In genomic region chr10:87342704-87343258, GRCh38 we compare ENCODE assay signal across 8 cellular contexts. TPM values are rescaled to one million over a fixed set of nuclear protein-coding genes. Genes with fewer than 3 reads are reported as not detected.
DNase-seq lines count a peak whose midpoint lies in the region; ATAC-seq, FAIRE-seq and TF ChIP-seq lines count a peak whose summit lies in the region.
"Not testable (repeated sequence)": the region's sequence is repeated elsewhere in the genome, so short reads cannot be mapped to it uniquely, and the experiment has no call there.

No MANE protein-coding gene starts in this region.

- H3K27ac Mint-ChIP-seq in H9: peak overlapping the region in 2 of 3 experiments; percentile 90; a peak in 2 of 7 replicates
- peak overlapping the region; percentile 85 for H3K27ac Mint-ChIP-seq in stimulated activated naive CD8-positive, alpha-beta T cell treated with anti-CD3 and anti-CD28 coated beads, Interleukin-15, Interleukin-2, amounts not matched to agents 100 ng/mL and 50 ng/mL, for 24 hours

- not testable (repeated sequence) for H3K36me3 ChIP-seq in Loucy (ENCODE audit: insufficient read depth, low read length); neutrophil

- H2BK12ac ChIP-seq in H9 (ENCODE audit: insufficient read length, low read depth, low read length): not testable (repeated sequence)

- H3K4me1 Mint-ChIP-seq in H9: not testable (repeated sequence)
- H3K4me1 Mint-ChIP-seq in stimulated activated naive CD8-positive, alpha-beta T cell treated with anti-CD3 and anti-CD28 coated beads, Interleukin-15, Interleukin-2, amounts not matched to agents 100 ng/mL and 50 ng/mL, for 24 hours (ENCODE audit: low read depth): peaks cover 32% of the 10 kb centered on the region

- not testable (repeated sequence) for H4K8ac ChIP-seq in H9 (replicated peaks; ENCODE audit: insufficient read length, low read depth, low read length)

- H3K4me3 ChIP-seq in Loucy (ENCODE audit: low read length, poor library complexity, severe bottlenecking) (peak overlapping the region; percentile 64), neutrophil (ENCODE audit: low read depth in 1 of 2, low read length in 1 of 2) (peak overlapping the region; percentile 55 to 71)

- H3K79me1 ChIP-seq in H9 (ENCODE audit: insufficient read depth, low read depth, low read length, poor library complexity, severe bottlenecking): not testable (repeated sequence)

- not testable (repeated sequence) for H3K36me3 Mint-ChIP-seq in H9 (ENCODE audit: insufficient read depth in 1 of 3, low read depth in 3 of 3); stimulated activated naive CD8-positive, alpha-beta T cell treated with anti-CD3 and anti-CD28 coated beads, Interleukin-15, Interleukin-2, amounts not matched to agents 100 ng/mL and 50 ng/mL, for 24 hours (ENCODE audit: low read depth)

- not testable (repeated sequence) for H2BK5ac ChIP-seq in H9 (ENCODE audit: insufficient read length, low read length)

- not testable (repeated sequence) for H3K4me1 ChIP-seq in H9 (ENCODE audit: insufficient read depth, low read length); Loucy (ENCODE audit: insufficient read depth, low read length, poor library complexity, severe bottlenecking); neutrophil (ENCODE audit: control insufficient read depth in 1 of 2, insufficient read depth in 1 of 2, low read depth in 1 of 2, low read length in 1 of 2)
- H3K4me1 ChIP-seq in foreskin keratinocyte: peaks cover 17% of the 10 kb centered on the region

- H3F3A ChIP-seq in Loucy (ENCODE audit: low read depth): not testable (repeated sequence)

- not testable (repeated sequence) for H3T11ph ChIP-seq in H9 (ENCODE audit: low read length)

- H3K4ac ChIP-seq in H9 (ENCODE audit: low read depth, low read length): not testable (repeated sequence)

- H4K91ac ChIP-seq in H9 (ENCODE audit: insufficient read length, low read depth, low read length): not testable (repeated sequence)

- not testable (repeated sequence) for H2AK5ac ChIP-seq in H9 (ENCODE audit: insufficient read length, low read length)

- not testable (repeated sequence) for H3K79me2 ChIP-seq in H9 (ENCODE audit: insufficient read depth, low read length)
- H3K79me2 ChIP-seq in Loucy (ENCODE audit: insufficient read depth, low read length): peaks cover 14% of the 10 kb centered on the region; the same call in 1 of the 2 replicates

- peak; percentile 84 for ATAC-seq in foreskin keratinocyte

- not testable (repeated sequence) for H3K23ac ChIP-seq in H9 (ENCODE audit: insufficient read length, low read depth, low read length)

- not testable (repeated sequence) for H4K20me1 ChIP-seq in H9 (ENCODE audit: control insufficient read depth, insufficient read depth, insufficient read length); Loucy (ENCODE audit: insufficient read depth, low read length, poor library complexity, severe bottlenecking)

- H3K18ac ChIP-seq in H9 (ENCODE audit: insufficient read length, low read depth, low read length): not testable (repeated sequence)

- H3K9me3 Mint-ChIP-seq in H9; stimulated activated naive CD8-positive, alpha-beta T cell treated with anti-CD3 and anti-CD28 coated beads, Interleukin-15, Interleukin-2, amounts not matched to agents 100 ng/mL and 50 ng/mL, for 24 hours: not testable (repeated sequence)

- not testable (repeated sequence) for H3K9ac ChIP-seq in H9 (ENCODE audit: extremely low read depth, insufficient read length, low read length); Loucy (ENCODE audit: low read depth, low read length, poor library complexity, severe bottlenecking)

- not testable (repeated sequence) for H2BK20ac ChIP-seq in H9 (ENCODE audit: low read depth, low read length, poor library complexity, severe bottlenecking)

- peak; percentile 91 for FAIRE-seq in G401.6 (lab: Jason Lieb, UNC)

- not testable (repeated sequence) for H3K4me2 ChIP-seq in H9 (ENCODE audit: insufficient read depth, insufficient read length, low read length); Loucy (ENCODE audit: low read depth, low read length, poor library complexity, severe bottlenecking)

- not testable (repeated sequence) for H2BK15ac ChIP-seq in H9 (ENCODE audit: low read depth, low read length)

- not testable (repeated sequence) for H3K27me3 ChIP-seq in H9 (ENCODE audit: insufficient read depth, low read length); Loucy (ENCODE audit: insufficient read depth, low read length, poor library complexity, severe bottlenecking); foreskin keratinocyte; neutrophil

- H3K27me3 Mint-ChIP-seq in H9 (ENCODE audit: low read depth); stimulated activated naive CD8-positive, alpha-beta T cell treated with anti-CD3 and anti-CD28 coated beads, Interleukin-15, Interleukin-2, amounts not matched to agents 100 ng/mL and 50 ng/mL, for 24 hours: not testable (repeated sequence)

- not testable (repeated sequence) for H2BK120ac ChIP-seq in H9 (ENCODE audit: low read depth, low read length, poor library complexity, severe bottlenecking)

- not testable (repeated sequence) for H4K5ac ChIP-seq in H9 (ENCODE audit: insufficient read length, low read depth, low read length)

- peak; percentile 55 for TF ChIP-seq CTCF in H9 (conservative IDR thresholded peaks at IDR 0.05)
- not testable (repeated sequence) for TF ChIP-seq CTCF in Loucy (conservative IDR thresholded peaks at IDR 0.05; ENCODE audit: low read length); neutrophil (IDR thresholded peaks at IDR 0.05)
- peak; percentile 75 for TF ChIP-seq CTCF in foreskin keratinocyte (conservative IDR thresholded peaks at IDR 0.05)

- not testable (repeated sequence) for H3K14ac ChIP-seq in H9 (ENCODE audit: insufficient read depth, low read length)

- not testable (repeated sequence) for H3K9me2 ChIP-seq in Loucy (replicated peaks; ENCODE audit: low read depth, low read length)

- not testable (repeated sequence) for H3K27ac ChIP-seq in H9 (ENCODE audit: insufficient read length, low read depth, low read length)
- H3K27ac ChIP-seq in foreskin keratinocyte (peak overlapping the region; percentile 18), neutrophil (peak overlapping the region; percentile 85)

- not testable (repeated sequence) for H3K23me2 ChIP-seq in H9 (ENCODE audit: insufficient read length, low read depth, low read length, poor library complexity, severe bottlenecking)

- H3K9me3 ChIP-seq in H9 (ENCODE audit: control insufficient read depth, low read depth, low read length); Loucy (ENCODE audit: insufficient read depth, low read depth, low read length); neutrophil: not testable (repeated sequence)

- not testable (repeated sequence) for H2AFZ ChIP-seq in H9 (ENCODE audit: low read length); Loucy (ENCODE audit: low read length)

- DNase-seq in H9 (peak; percentile 79), SK-N-DZ (ENCODE audit: low spot score) (peak; percentile 79), activated gamma-delta T cell treated with Interleukin-2 at 50 U/mL for 16 hours (peak; percentile 82), foreskin keratinocyte (peak; percentile 21 to 56)

- not testable (repeated sequence) for H3K56ac ChIP-seq in H9 (ENCODE audit: insufficient read length, low read depth, low read length)

- WGBS in H9 (ENCODE audit: extremely low coverage, insufficient read length, low lambda C conversion rate): no CpG with 5 or more reads among the region's 65 CpGs

- peak overlapping the region; percentile 86 to 92 for H3K4me3 Mint-ChIP-seq in H9
- peak overlapping the region; percentile 79 for H3K4me3 Mint-ChIP-seq in stimulated activated naive CD8-positive, alpha-beta T cell treated with anti-CD3 and anti-CD28 coated beads, Interleukin-15, Interleukin-2, amounts not matched to agents 100 ng/mL and 50 ng/mL, for 24 hours

RNA-seq across cellular contexts. Expression of gene NUTM2D, which starts 14.8 kb away (rescaled TPM):
- 2.3 and 3.5 TPM in 2 replicates for total RNA-seq in H9 (2021)
- polyA plus RNA-seq in SK-N-DZ (2014; cell fraction: cytosol; rRNA removed): 11.1 and 16.6 TPM in 2 replicates
- 4.1 and 5.8 TPM in 2 replicates for polyA plus RNA-seq in SK-N-DZ (2014; cell fraction: nucleus; rRNA removed)
- total RNA-seq in foreskin keratinocyte: 2.5 and 2.9 TPM in 2 replicates
- polyA plus RNA-seq in foreskin keratinocyte: 2.3 and 2.7 TPM in 2 replicates
